In genomic region chrX:154602226-154602625, GRCh38 we compare ENCODE assay signal across 28 cellular contexts. TPM values are rescaled to one million over a fixed set of nuclear protein-coding genes. Genes with fewer than 3 reads are reported as not detected.
"Had no signal": no experiment of that assay in that cellular context is flagged by ENCODE, and none has a peak within 500 bp of the region (broad histone marks: within the 10 kb centered on the region; RNA-seq: fewer than 3 reads in every experiment).

No MANE protein-coding gene starts in this region.

- ATAC-seq: activated CD4-positive, alpha-beta T cell treated with anti-CD3 and anti-CD28 coated beads for 36 hours; activated T-cell treated with anti-CD3 and anti-CD28 coated beads, Interleukin-2, amount 50 U/mL, for 72 hours; T-cell had no signal

- H3K27ac ChIP-seq: adrenal gland, Peyer's patch, VCaP had no signal

- DNase-seq: activated CD4-positive, alpha-beta memory T cell treated with anti-CD3 and anti-CD28 coated beads, Interleukin-2, amount 10 ng/mL, durations not matched to agents 7 days and 5 days; activated CD4-positive, alpha-beta T cell treated with anti-CD3 and anti-CD28 coated beads for 36 hours; activated CD4-positive, alpha-beta T cell treated with anti-CD3 and anti-CD28 coated beads, Interleukin-2, amount 50 U/mL, for 1 hour; activated naive CD4-positive, alpha-beta T cell treated with anti-CD3 and anti-CD28 coated beads, Interleukin-2, amount 50 U/mL, for 16 hours; activated naive CD8-positive, alpha-beta T cell treated with anti-CD3 and anti-CD28 coated beads, Interleukin-2, amount 10 ng/mL, durations not matched to agents 7 days and 5 days; activated T-cell treated with anti-CD3 and anti-CD28 coated beads for 4 hours; activated T-cell treated with anti-CD3 and anti-CD28 coated beads, Interleukin-2, amount 50 U/mL, for 72 hours; anterior cingulate cortex; central memory CD4-positive, alpha-beta T cell; Kasumi-1; KBM-7; NCI-H1048; NCI-H1417; NCI-H1930; NCI-H2171 treated with DMSO at 0.1 percent for 48 hours; NCI-H345; NCI-H510A; NCI-H526 treated with DMSO at 0.1 percent for 48 hours; NCI-H82; Peyer's patch; SIG-M5; T-cell had no signal

RNA-seq across cellular contexts. Expression of gene CTAG1B, which starts 16.9 kb away (rescaled TPM):
- total RNA-seq: activated CD4-positive, alpha-beta memory T cell treated with anti-CD3 and anti-CD28 coated beads, Interleukin-2, amount 10 ng/mL, durations not matched to agents 7 days and 5 days; activated CD4-positive, alpha-beta T cell treated with anti-CD3 and anti-CD28 coated beads for 36 hours; activated CD8-positive, alpha-beta memory T cell treated with anti-CD3 and anti-CD28 coated beads for 36 hours; activated naive CD8-positive, alpha-beta T cell treated with anti-CD3 and anti-CD28 coated beads, Interleukin-2, amount 10 ng/mL, durations not matched to agents 7 days and 5 days; activated T-cell treated with anti-CD3 and anti-CD28 coated beads, Interleukin-2, amount 50 U/mL, for 72 hours; activated T-helper 2 cell treated with anti-CD3 and anti-CD28 coated beads, Interferon-gamma antibody, Interleukin-2, Interleukin-4, amounts not matched to agents 10 μg/mL and 5 μg/mL and 100 μg/mL, durations not matched to agents 14 hours and 24 hours and 36 hours; adrenal gland; OCI-LY7; Peyer's patch; T-cell; T-helper 2 cell treated with Interferon-gamma antibody and Interleukin-4, amounts not matched to agents 100 ng/mL and 5 ng/mL, for 36 hours had no signal

RNA-seq across cellular contexts. Expression of gene CTAG1A, which starts 17.3 kb away (rescaled TPM):
- total RNA-seq: activated CD4-positive, alpha-beta memory T cell treated with anti-CD3 and anti-CD28 coated beads, Interleukin-2, amount 10 ng/mL, durations not matched to agents 7 days and 5 days; activated CD4-positive, alpha-beta T cell treated with anti-CD3 and anti-CD28 coated beads for 36 hours; activated CD8-positive, alpha-beta memory T cell treated with anti-CD3 and anti-CD28 coated beads for 36 hours; activated naive CD8-positive, alpha-beta T cell treated with anti-CD3 and anti-CD28 coated beads, Interleukin-2, amount 10 ng/mL, durations not matched to agents 7 days and 5 days; activated T-cell treated with anti-CD3 and anti-CD28 coated beads, Interleukin-2, amount 50 U/mL, for 72 hours; activated T-helper 2 cell treated with anti-CD3 and anti-CD28 coated beads, Interferon-gamma antibody, Interleukin-2, Interleukin-4, amounts not matched to agents 10 μg/mL and 5 μg/mL and 100 μg/mL, durations not matched to agents 14 hours and 24 hours and 36 hours; adrenal gland; OCI-LY7; Peyer's patch; T-cell; T-helper 2 cell treated with Interferon-gamma antibody and Interleukin-4, amounts not matched to agents 100 ng/mL and 5 ng/mL, for 36 hours had no signal

RNA-seq across cellular contexts. Expression of gene CTAG2, which starts 51.2 kb away (rescaled TPM):
- total RNA-seq: activated CD4-positive, alpha-beta memory T cell treated with anti-CD3 and anti-CD28 coated beads, Interleukin-2, amount 10 ng/mL, durations not matched to agents 7 days and 5 days; activated CD4-positive, alpha-beta T cell treated with anti-CD3 and anti-CD28 coated beads for 36 hours; activated T-cell treated with anti-CD3 and anti-CD28 coated beads, Interleukin-2, amount 50 U/mL, for 72 hours; activated T-helper 2 cell treated with anti-CD3 and anti-CD28 coated beads, Interferon-gamma antibody, Interleukin-2, Interleukin-4, amounts not matched to agents 10 μg/mL and 5 μg/mL and 100 μg/mL, durations not matched to agents 14 hours and 24 hours and 36 hours; OCI-LY7; Peyer's patch; T-helper 2 cell treated with Interferon-gamma antibody and Interleukin-4, amounts not matched to agents 100 ng/mL and 5 ng/mL, for 36 hours had no signal
